In the genomic region with DNA sequence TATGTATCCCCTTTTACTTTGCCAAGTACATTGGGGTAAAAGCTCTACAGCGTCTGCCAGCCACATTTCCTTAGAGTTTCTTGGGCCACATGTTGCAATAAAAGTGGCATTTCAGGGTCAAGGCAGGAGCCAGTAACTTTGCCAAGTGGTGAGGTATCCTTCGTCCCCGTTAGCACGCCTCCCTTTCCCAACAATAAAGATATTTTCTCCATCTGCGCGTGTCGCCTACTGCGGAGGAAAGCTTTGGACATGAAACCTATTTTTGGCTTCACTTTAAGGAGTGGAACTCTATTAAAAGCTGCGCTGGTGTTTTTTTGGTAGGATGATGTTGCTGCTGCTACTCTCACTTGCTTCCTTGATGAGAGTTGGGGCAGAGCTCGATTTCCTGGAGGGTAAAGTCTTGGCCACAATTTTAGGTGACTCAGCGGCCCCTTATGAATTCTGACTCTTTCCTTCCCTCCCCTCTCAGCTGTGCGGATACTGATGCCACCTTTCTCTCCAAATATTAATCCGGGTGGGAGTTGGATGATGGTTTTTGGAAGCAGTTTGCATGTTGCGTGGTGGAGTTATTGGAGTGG, we compare ENCODE assay signal across 8 cellular contexts. TPM values are rescaled to one million over a fixed set of nuclear protein-coding genes. Genes with fewer than 3 reads are reported as not detected.
DNase-seq lines count a peak whose midpoint lies in the region; ATAC-seq and TF ChIP-seq lines count a peak whose summit lies in the region.

No MANE protein-coding gene starts in this region.

- H3K4me3 ChIP-seq in BLaER1 treated with 17β-estradiol and CSF1 and Interleukin-3, amounts not matched to agents 10 nM and 100 nM = peak overlapping the region; percentile 72 to 93 (median 82)
- H3K4me3 ChIP-seq in fibroblast of mammary gland (ENCODE audit: control insufficient read depth, low read depth, low read length) (peak overlapping the region; percentile 79), neuron (ENCODE audit: low read length) (peak overlapping the region; percentile 72), aorta (ENCODE audit: low read length in 2 of 2) (peak overlapping the region; percentile 65 to 85)

- DNase-seq in LHCN-M2 (ENCODE audit: low read depth) (peak; percentile 74), fibroblast of mammary gland (ENCODE audit: low read depth) (peak; percentile 76), aorta (peak in 1 of 2 donors; percentile 74)
- DNase-seq in activated CD8-positive, alpha-beta memory T cell treated with anti-CD3 and anti-CD28 coated beads, Interleukin-2, amount 50 U/mL, for 4 hours = peak; percentile 28

- no peaks in the 10 kb centered on the region for H4K20me1 ChIP-seq in BLaER1 treated with 17β-estradiol and CSF1 and Interleukin-3, amounts not matched to agents 10 nM and 100 nM

- H3K27ac ChIP-seq in BLaER1 treated with 17β-estradiol and CSF1 and Interleukin-3, amounts not matched to agents 10 nM and 100 nM = peak overlapping the region; percentile 91 to 99 (median 96)
- H3K27ac ChIP-seq in aorta (ENCODE audit: low read depth in 1 of 2, low read length in 2 of 2) = peak overlapping the region; percentile 78 to 92

- H3K4me2 ChIP-seq in BLaER1 treated with 17β-estradiol and CSF1 and Interleukin-3, amounts not matched to agents 10 nM and 100 nM = peak overlapping the region; percentile 79 to 94 (median 88)

- intact Hi-C loops in aorta (cut with DNase I) = loop anchor here in 1 of 2 donors (5.0 kb wide), 1 partner anchor 224 kb away; no protein-coding TSS in a partner anchor

- peaks cover 14 to 40% (median 26%) of the 10 kb centered on the region in 11 experiments for H3K9me3 ChIP-seq in BLaER1 treated with 17β-estradiol and CSF1 and Interleukin-3, amounts not matched to agents 10 nM and 100 nM (replicated peaks in 1 of 11)
- H3K9me3 ChIP-seq in neuron (ENCODE audit: low read length) (no peaks in the 10 kb centered on the region), aorta (ENCODE audit: control insufficient read depth, low read length) (no peaks in the 10 kb centered on the region)

- ATAC-seq in GM19467 (IDR thresholded peaks at IDR 0.05; ENCODE audit: unreplicated experiment) = peak; percentile 1
- ATAC-seq in aorta (ENCODE audit: low FRiP score) = peak; percentile 80
- ATAC-seq in GM21737 (IDR thresholded peaks at IDR 0.05; ENCODE audit: unreplicated experiment) = no peak

- peak overlapping the region; percentile 85 for H2AFZ ChIP-seq in neuron (ENCODE audit: low read depth, low read length)

- TF ChIP-seq CTCF in fibroblast of mammary gland (conservative IDR thresholded peaks at IDR 0.05; ENCODE audit: control insufficient read depth, insufficient read depth, low read depth, low read length) = no peak

- WGBS in aorta, 2 donors = 5% methylated on average over 14 of the region's 14 CpGs

- H3K4me1 ChIP-seq in BLaER1 treated with 17β-estradiol and CSF1 and Interleukin-3, amounts not matched to agents 10 nM and 100 nM = peaks cover 11 to 24% (median 19%) of the 10 kb centered on the region in 10 experiments
- H3K4me1 ChIP-seq in neuron (ENCODE audit: insufficient read depth, low read length) (peaks cover 8% of the 10 kb centered on the region), aorta (ENCODE audit: control insufficient read depth in 1 of 2, insufficient read depth in 2 of 2, low read length in 2 of 2) (peaks cover 0 to 3% of the 10 kb centered on the region in 2 donors)

- H3K27me3 ChIP-seq in BLaER1 treated with 17β-estradiol and CSF1 and Interleukin-3, amounts not matched to agents 10 nM and 100 nM = no peaks in the 10 kb centered on the region
- no peaks in the 10 kb centered on the region for H3K27me3 ChIP-seq in neuron (ENCODE audit: insufficient read depth, low read length)
- H3K27me3 ChIP-seq in aorta (ENCODE audit: control insufficient read depth in 1 of 2, insufficient read depth in 2 of 2, low read length in 1 of 2) = no peaks in the 10 kb centered on the region

- peak overlapping the region; percentile 89 to 98 (median 93) for H3K9ac ChIP-seq in BLaER1 treated with 17β-estradiol and CSF1 and Interleukin-3, amounts not matched to agents 10 nM and 100 nM

- peaks cover 6 to 13% (median 11%) of the 10 kb centered on the region in 11 experiments; a peak in 16 of 22 replicates for H3K36me3 ChIP-seq in BLaER1 treated with 17β-estradiol and CSF1 and Interleukin-3, amounts not matched to agents 10 nM and 100 nM
- no peaks in the 10 kb centered on the region for H3K36me3 ChIP-seq in neuron (ENCODE audit: insufficient read depth, low read length)
- no peaks in the 10 kb centered on the region for H3K36me3 ChIP-seq in aorta (ENCODE audit: control insufficient read depth in 1 of 2, insufficient read depth in 2 of 2, low read length in 1 of 2)

RNA-seq across cellular contexts. Expression of gene CCDC91, which starts 0.9 kb away (rescaled TPM):
- 13.9 and 14.7 TPM in 2 replicates for total RNA-seq in LHCN-M2 (2014; rRNA removed)
- polyA plus RNA-seq in LHCN-M2 (2012) = 6.8 TPM
- 10 to 100 TPM; 27.5 to 30.1 TPM for total RNA-seq in aorta
- polyA plus RNA-seq in aorta = 10 to 100 TPM; 19.8 to 29.9 TPM
